8 cellular contexts compared by ENCODE assay signal in the genomic region with DNA sequence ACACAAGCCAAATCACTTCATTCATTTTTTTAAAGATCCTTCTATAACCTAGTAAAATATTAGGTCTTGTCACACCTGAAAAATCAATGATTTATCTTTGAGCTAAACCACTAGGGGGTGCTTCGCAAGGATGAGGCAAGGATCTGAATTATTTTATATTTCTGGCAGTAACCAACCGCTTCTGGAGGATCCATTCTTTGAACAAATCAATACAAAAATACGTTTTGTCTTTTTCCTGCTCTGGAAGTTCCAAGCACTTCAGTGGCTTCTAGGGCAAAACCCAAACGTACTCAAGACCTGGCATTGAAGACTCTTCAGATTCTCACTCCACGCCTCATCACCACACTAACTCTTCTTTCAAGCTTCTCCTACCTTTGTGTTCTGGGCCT. TPM values are rescaled to one million over a fixed set of nuclear protein-coding genes. Genes with fewer than 3 reads are reported as not detected.
DNase-seq lines count a peak whose midpoint lies in the region; ATAC-seq and TF ChIP-seq lines count a peak whose summit lies in the region.

No MANE protein-coding gene starts in this region.

- peak overlapping the region; percentile 99 for H3K4me3 Mint-ChIP-seq in activated naive CD4-positive, alpha-beta T cell treated with anti-CD3 and anti-CD28 coated beads for 36 hours
- peak overlapping the region; percentile 98 for H3K4me3 Mint-ChIP-seq in glutamatergic neuron (ENCODE audit: unreplicated experiment)

- intact Hi-C loops in activated naive CD4-positive, alpha-beta T cell treated with anti-CD3 and anti-CD28 coated beads for 36 hours (cut with micrococcal nuclease): loop anchor here (1.0 to 10.0 kb wide), 4 partner anchors 435 to 1413 kb away; partner anchors contain the start of genes ACAP2, PPP1R2 and TFRC
- intact Hi-C loops in psoas muscle (cut with DNase I): loop anchor here in 1 of 2 donors (5.0 kb wide), 1 partner anchor 861 kb away; no protein-coding TSS in a partner anchor

- H3K27ac ChIP-seq in psoas muscle: peak overlapping the region; percentile 84

- CTCF ChIA-PET in activated naive CD4-positive, alpha-beta T cell treated with anti-CD3 and anti-CD28 coated beads for 36 hours (lab: Charles Lee): interaction anchor here (0.6 to 6.4 kb wide), 17 partner anchors 10 to 599 kb away, joined by 3 to 110 read pairs (median 4); partner anchors contain the start of genes FAM43A, TMEM44 and XXYLT1

- DNase-seq in DMS 273 (lab: John Stamatoyannopoulos, UW; ENCODE audit: unreplicated experiment) (peak; percentile 76), DMS 273 treated with DMSO at 0.1 percent for 48 hours (lab: John Stamatoyannopoulos, UW) (no peak), NCI-H1105 treated with DMSO at 0.1 percent for 48 hours (lab: John Stamatoyannopoulos, UW) (peak; percentile 63), glutamatergic neuron (no peak), psoas muscle (no peak)
- DNase-seq in activated naive CD4-positive, alpha-beta T cell treated with anti-CD3 and anti-CD28 coated beads for 36 hours: peak; percentile 34

- H3K27me3 Mint-ChIP-seq in activated naive CD4-positive, alpha-beta T cell treated with anti-CD3 and anti-CD28 coated beads for 36 hours (ENCODE audit: low read depth): no peaks in the 10 kb centered on the region
- H3K27me3 Mint-ChIP-seq in glutamatergic neuron (ENCODE audit: unreplicated experiment): peaks cover 4% of the 10 kb centered on the region

- ATAC-seq in GM21737 (IDR thresholded peaks at IDR 0.05; ENCODE audit: unreplicated experiment) (peak; percentile 16), psoas muscle (peak in 2 of 4 donors; percentile 3 to 33), HG03039 (IDR thresholded peaks at IDR 0.05; ENCODE audit: unreplicated experiment) (no peak)

- peak overlapping the region; percentile 97 for H3K27ac Mint-ChIP-seq in activated naive CD4-positive, alpha-beta T cell treated with anti-CD3 and anti-CD28 coated beads for 36 hours
- peak overlapping the region; percentile 88 for H3K27ac Mint-ChIP-seq in glutamatergic neuron (ENCODE audit: unreplicated experiment)

- H3K36me3 ChIP-seq in psoas muscle (ENCODE audit: insufficient read depth in 1 of 2, low read depth in 1 of 2): peaks cover 2 to 30% of the 10 kb centered on the region in 2 donors

- H3K36me3 Mint-ChIP-seq in activated naive CD4-positive, alpha-beta T cell treated with anti-CD3 and anti-CD28 coated beads for 36 hours (ENCODE audit: low read depth): peaks cover 5% of the 10 kb centered on the region
- no peaks in the 10 kb centered on the region for H3K36me3 Mint-ChIP-seq in glutamatergic neuron (ENCODE audit: unreplicated experiment)

- H3K9me3 Mint-ChIP-seq in activated naive CD4-positive, alpha-beta T cell treated with anti-CD3 and anti-CD28 coated beads for 36 hours: no peaks in the 10 kb centered on the region
- H3K9me3 Mint-ChIP-seq in glutamatergic neuron (ENCODE audit: unreplicated experiment): no peaks in the 10 kb centered on the region

- peak; percentile 83 for TF ChIP-seq CTCF in glutamatergic neuron (IDR thresholded peaks at IDR 0.05; ENCODE audit: partially characterized antibody, unreplicated experiment)
- peak; percentile 49 for TF ChIP-seq CTCF in psoas muscle (IDR thresholded peaks at IDR 0.05)

- peak overlapping the region; percentile 83 for H3K4me3 ChIP-seq in psoas muscle

- H3K4me1 ChIP-seq in psoas muscle: peaks cover 29% of the 10 kb centered on the region

- H3K4me1 Mint-ChIP-seq in activated naive CD4-positive, alpha-beta T cell treated with anti-CD3 and anti-CD28 coated beads for 36 hours (ENCODE audit: low read depth): peaks cover 53% of the 10 kb centered on the region
- H3K4me1 Mint-ChIP-seq in glutamatergic neuron (ENCODE audit: low read depth, unreplicated experiment): peaks cover 6% of the 10 kb centered on the region

- 0 to 1% (median 1%) methylated on average over 5 of the region's 5 CpGs for WGBS in psoas muscle, 3 donors

- H3K9me3 ChIP-seq in psoas muscle: no peaks in the 10 kb centered on the region

- no peaks in the 10 kb centered on the region for H3K27me3 ChIP-seq in psoas muscle (ENCODE audit: insufficient read depth in 3 of 3, low read length in 2 of 3)

RNA-seq across cellular contexts. Expression of gene LSG1, which starts 0.5 kb away (rescaled TPM):
- 10 to 100 TPM; 26.4 to 27.0 TPM for total RNA-seq in activated naive CD4-positive, alpha-beta T cell treated with anti-CD3 and anti-CD28 coated beads for 36 hours
- total RNA-seq in glutamatergic neuron (ENCODE audit: unreplicated experiment): 26.5 TPM
- total RNA-seq in psoas muscle: 10 to 100 TPM; 24.8 to 37.5 (median 28.7) TPM
- polyA plus RNA-seq in psoas muscle: 10 to 100 TPM; 22.8 to 46.8 (median 43.8) TPM

RNA-seq across cellular contexts. Expression of gene FAM43A, which starts 14.2 kb away (rescaled TPM):
- total RNA-seq in activated naive CD4-positive, alpha-beta T cell treated with anti-CD3 and anti-CD28 coated beads for 36 hours: 1 to 10 TPM; 1.4 to 1.6 TPM
- total RNA-seq in glutamatergic neuron (ENCODE audit: unreplicated experiment) (21.6 TPM), psoas muscle (1 to 10 TPM; 6.0 to 7.7 (median 6.9) TPM)
- 1 to 10 TPM; 4.1 to 6.9 (median 6.8) TPM for polyA plus RNA-seq in psoas muscle

RNA-seq across cellular contexts. Expression of gene TMEM44, which starts 38.3 kb away (rescaled TPM):
- total RNA-seq in activated naive CD4-positive, alpha-beta T cell treated with anti-CD3 and anti-CD28 coated beads for 36 hours: 1 to 10 TPM in 1 of 2 experiments, under 1 TPM in 1; 0.93 to 1.7 TPM
- 35.3 TPM for total RNA-seq in glutamatergic neuron (ENCODE audit: unreplicated experiment)
- total RNA-seq in psoas muscle: 1 to 10 TPM; 2.0 to 4.4 (median 2.9) TPM
- 1 to 10 TPM; 2.1 to 4.1 (median 3.5) TPM for polyA plus RNA-seq in psoas muscle

Comparison
In these comparisons a context has a peak if more than half of its experiments do, and no peak if none do; other contexts are left out.
1. DNase-seq: peak in DMS 273 (single experiment), NCI-H1105 treated with DMSO at 0.1 percent for 48 hours (single experiment) and activated naive CD4-positive, alpha-beta T cell treated with anti-CD3 and anti-CD28 coated beads for 36 hours (single experiment); none in DMS 273 treated with DMSO at 0.1 percent for 48 hours (single experiment), glutamatergic neuron (single experiment) and psoas muscle (0 of 2).